8 cellular contexts compared by ENCODE assay signal in genomic region chr2:57906152-57906732, GRCh38.
A peak's percentile ranks its signal among the peaks of the same experiment; 100 is the strongest.
DNase-seq lines count a peak whose midpoint lies in the region; ATAC-seq and TF ChIP-seq lines count a peak whose summit lies in the region.

No MANE protein-coding gene starts in this region.

- H3K27me3 ChIP-seq in GM23248 (replicated peaks; ENCODE audit: insufficient read depth), result no peaks in the 10 kb centered on the region
- no peaks in the 10 kb centered on the region for H3K27me3 ChIP-seq in naive thymus-derived CD4-positive, alpha-beta T cell (ENCODE audit: control insufficient read depth in 2 of 2, insufficient read depth in 2 of 2, low read length in 2 of 2)

- no peak overlapping the region for H3K9ac ChIP-seq in GM23248

- H2AFZ ChIP-seq in GM23248, result no peak overlapping the region

- ATAC-seq in activated CD8-positive, alpha-beta memory T cell treated with anti-CD3 and anti-CD28 coated beads, Interleukin-2, amount 10 ng/mL, durations not matched to agents 7 days and 5 days, result peak; percentile 67
- ATAC-seq in naive thymus-derived CD4-positive, alpha-beta T cell, result peak; percentile 67

- H3K27ac ChIP-seq in GM23248 (no peak overlapping the region), RWPE1 (no peak overlapping the region)
- H3K27ac ChIP-seq in naive thymus-derived CD4-positive, alpha-beta T cell (ENCODE audit: low read depth, low read length), result no peak overlapping the region

- H3K4me3 ChIP-seq in GM23248, result no peak overlapping the region
- H3K4me3 ChIP-seq in naive thymus-derived CD4-positive, alpha-beta T cell (ENCODE audit: low read length), result no peak overlapping the region

- no peak for DNase-seq in activated CD8-positive, alpha-beta memory T cell treated with anti-CD3 and anti-CD28 coated beads, Interleukin-2, amount 10 ng/mL, durations not matched to agents 7 days and 5 days
- DNase-seq in activated CD8-positive, alpha-beta memory T cell treated with anti-CD3 and anti-CD28 coated beads, Interleukin-2, amount 50 U/mL, for 4 hours, result no peak
- DNase-seq in GM23248 (peak; percentile 77), KBM-7 (peak; percentile 67), RWPE1 (ENCODE audit: low spot score) (peak; percentile 67), erythroblast (lab: John Stamatoyannopoulos, UW) (peak; percentile 55 to 56), NCI-H187 (lab: John Stamatoyannopoulos, UW) (no peak)
- DNase-seq in naive thymus-derived CD4-positive, alpha-beta T cell, result peak in 3 of 9 donors; percentile 2 to 18 (median 3)

- POLR2A ChIA-PET in RWPE1 (lab: Yijun Ruan, JAX; ENCODE audit: low non-redundant PET), result no interaction called here
- POLR2A ChIA-PET in naive thymus-derived CD4-positive, alpha-beta T cell (lab: Charles Lee), result no interaction called here

- H3K36me3 ChIP-seq in GM23248 (ENCODE audit: low read depth), result no peaks in the 10 kb centered on the region
- no peaks in the 10 kb centered on the region for H3K36me3 ChIP-seq in naive thymus-derived CD4-positive, alpha-beta T cell (ENCODE audit: control insufficient read depth in 2 of 3, insufficient read depth in 3 of 3, low read length in 3 of 3)

- in situ Hi-C loops in GM23248 (cut with MboI), result loop anchor here (25.0 kb wide), 1 partner anchor 531 kb away; no protein-coding TSS in a partner anchor
- in situ Hi-C loops in KBM-7 (cut with MboI; ENCODE audit: low pct_unique_long_range_greater_than_20kb, low sequenced_read_pairs), result no loop called here

- no peaks in the 10 kb centered on the region for H3K9me2 ChIP-seq in GM23248 (ENCODE audit: insufficient read depth)

- peaks cover 24% of the 10 kb centered on the region for H3K4me1 Mint-ChIP-seq in activated CD8-positive, alpha-beta memory T cell treated with anti-CD3 and anti-CD28 coated beads, Interleukin-2, amount 10 ng/mL, durations not matched to agents 7 days and 5 days
- peaks cover 0 to 22% (median 4%) of the 10 kb centered on the region in 7 donors for H3K4me1 Mint-ChIP-seq in naive thymus-derived CD4-positive, alpha-beta T cell

- CTCF ChIA-PET in activated CD8-positive, alpha-beta memory T cell treated with anti-CD3 and anti-CD28 coated beads, Interleukin-2, amount 10 ng/mL, durations not matched to agents 7 days and 5 days (lab: Charles Lee), result interaction anchor here (0.5 to 1.6 kb wide), 9 partner anchors 15 to 647 kb away, joined by 3 to 5 read pairs (median 4); no protein-coding TSS in a partner anchor
- CTCF ChIA-PET in RWPE1 (lab: Yijun Ruan, JAX), result interaction anchor here (0.5 to 0.8 kb wide), 10 partner anchors 11 to 652 kb away, joined by 3 to 6 read pairs (median 4); no protein-coding TSS in a partner anchor
- CTCF ChIA-PET in naive thymus-derived CD4-positive, alpha-beta T cell (lab: Charles Lee), result interaction anchor here (0.6 to 0.7 kb wide), 2 partner anchors 68 to 762 kb away, joined by 3 to 5 read pairs; no protein-coding TSS in a partner anchor

- H3K4me1 ChIP-seq in GM23248 (ENCODE audit: insufficient read depth), result no peaks in the 10 kb centered on the region
- no peaks in the 10 kb centered on the region for H3K4me1 ChIP-seq in naive thymus-derived CD4-positive, alpha-beta T cell (ENCODE audit: control insufficient read depth in 2 of 2, insufficient read depth in 2 of 2, low read length in 2 of 2)

- WGBS in GM23248 (ENCODE audit: low coverage in 1 of 2, low lambda C conversion rate in 2 of 2, missing lambda C conversion rate in 2 of 2), 2 experiments, result 24% methylated on average over 5 of the region's 5 CpGs

- H3F3A ChIP-seq in GM23248 (ENCODE audit: insufficient read depth), result no peaks in the 10 kb centered on the region

- H3K27ac Mint-ChIP-seq in activated CD8-positive, alpha-beta memory T cell treated with anti-CD3 and anti-CD28 coated beads, Interleukin-2, amount 10 ng/mL, durations not matched to agents 7 days and 5 days, result no peak overlapping the region
- no peak overlapping the region for H3K27ac Mint-ChIP-seq in naive thymus-derived CD4-positive, alpha-beta T cell

- no peaks in the 10 kb centered on the region for H3K9me3 Mint-ChIP-seq in activated CD8-positive, alpha-beta memory T cell treated with anti-CD3 and anti-CD28 coated beads, Interleukin-2, amount 10 ng/mL, durations not matched to agents 7 days and 5 days (ENCODE audit: low read depth)
- H3K9me3 Mint-ChIP-seq in naive thymus-derived CD4-positive, alpha-beta T cell, result no peaks in the 10 kb centered on the region

- H3K27me3 Mint-ChIP-seq in activated CD8-positive, alpha-beta memory T cell treated with anti-CD3 and anti-CD28 coated beads, Interleukin-2, amount 10 ng/mL, durations not matched to agents 7 days and 5 days, result no peaks in the 10 kb centered on the region
- H3K27me3 Mint-ChIP-seq in naive thymus-derived CD4-positive, alpha-beta T cell, result peaks cover 0 to 6% (median 0%) of the 10 kb centered on the region in 5 donors

- H3K36me3 Mint-ChIP-seq in activated CD8-positive, alpha-beta memory T cell treated with anti-CD3 and anti-CD28 coated beads, Interleukin-2, amount 10 ng/mL, durations not matched to agents 7 days and 5 days, result peaks cover 11% of the 10 kb centered on the region
- H3K36me3 Mint-ChIP-seq in naive thymus-derived CD4-positive, alpha-beta T cell, result peaks cover 0 to 8% (median 0%) of the 10 kb centered on the region in 5 donors

- H3K4me3 Mint-ChIP-seq in activated CD8-positive, alpha-beta memory T cell treated with anti-CD3 and anti-CD28 coated beads, Interleukin-2, amount 10 ng/mL, durations not matched to agents 7 days and 5 days, result no peak overlapping the region
- no peak overlapping the region for H3K4me3 Mint-ChIP-seq in naive thymus-derived CD4-positive, alpha-beta T cell

- H3K9me3 ChIP-seq in GM23248 (ENCODE audit: low read depth), result no peaks in the 10 kb centered on the region
- no peaks in the 10 kb centered on the region for H3K9me3 ChIP-seq in naive thymus-derived CD4-positive, alpha-beta T cell (ENCODE audit: control insufficient read depth in 2 of 3, low read length in 3 of 3)

- TF ChIP-seq POLR2A in erythroblast (IDR thresholded peaks at IDR 0.05; ENCODE audit: low read length), result no peak

- no peak overlapping the region for H3K4me2 ChIP-seq in GM23248 (ENCODE audit: unreplicated experiment)

- H4K20me1 ChIP-seq in GM23248 (ENCODE audit: insufficient read depth), result no peaks in the 10 kb centered on the region

- intact Hi-C loops in naive thymus-derived CD4-positive, alpha-beta T cell (cut with micrococcal nuclease), result loop anchor here (1.0 to 10.0 kb wide), 7 partner anchors 141 to 776 kb away; partner anchors contain the start of gene VRK2 (in 1 of the 2)

- H3K79me2 ChIP-seq in GM23248 (ENCODE audit: insufficient read depth), result no peaks in the 10 kb centered on the region

- peak; percentile 85 for TF ChIP-seq CTCF in RWPE1 (conservative IDR thresholded peaks at IDR 0.05; ENCODE audit: low read depth)

Comparison
In these comparisons a context has a peak if more than half of its experiments do, and no peak if none do; other contexts are left out.
1. DNase-seq: peak in GM23248 (single experiment), KBM-7 (single experiment), RWPE1 (single experiment) and erythroblast (2 of 2); none in activated CD8-positive, alpha-beta memory T cell treated with anti-CD3 and anti-CD28 coated beads, Interleukin-2, amount 10 ng/mL, durations not matched to agents 7 days and 5 days (single experiment), activated CD8-positive, alpha-beta memory T cell treated with anti-CD3 and anti-CD28 coated beads, Interleukin-2, amount 50 U/mL, for 4 hours (single experiment) and NCI-H187 (0 of 2).